ENCODE assay signal across 12 cellular contexts in genomic region chr4:72767903-72768817, GRCh38.
DNase-seq lines count a peak whose midpoint lies in the region; ATAC-seq, FAIRE-seq and TF ChIP-seq lines count a peak whose summit lies in the region.
"Had no signal": no experiment of that assay in that cellular context is flagged by ENCODE, and none has a peak within 500 bp of the region (broad histone marks: within the 10 kb centered on the region; RNA-seq: fewer than 3 reads in every experiment).

No MANE protein-coding gene starts in this region.

- no peak for FAIRE-seq in A549 (lab: Jason Lieb, UNC)
- FAIRE-seq in GM19239 (lab: Jason Lieb, UNC): no peak

- intact Hi-C loops in left lung (cut with DNase I): no loop called here

- 9% methylated on average over 5 of the region's 5 CpGs for WGBS in A549 (ENCODE audit: missing lambda C conversion rate)

- ATAC-seq in A549 (peak in 1 of 2 experiments; percentile 39; a peak in 1 of 6 replicates), left lung (peak; percentile 82), HG02885 (IDR thresholded peaks at IDR 0.05; ENCODE audit: poor library complexity, unreplicated experiment) (no peak)
- ATAC-seq: WTC11 had no signal

- TF ChIP-seq EP300 in A549 (IDR thresholded peaks at IDR 0.05): no peak

- H3K4me2 ChIP-seq in A549: no peak overlapping the region
- H3K4me2 ChIP-seq: BLaER1 had no signal

- no peaks in the 10 kb centered on the region for H3K27me3 ChIP-seq in left lung
- H3K27me3 ChIP-seq: BLaER1, right atrium auricular region had no signal

- H3K27ac ChIP-seq in A549 (no peak overlapping the region), left lung (peak overlapping the region in 1 of 2 donors; percentile 24)
- H3K27ac ChIP-seq: BLaER1 had no signal

- H3K4me3 ChIP-seq in A549: no peak overlapping the region
- no peak overlapping the region for H3K4me3 ChIP-seq in HFF-Myc (replicated peaks; ENCODE audit: low read depth, low read length)
- no peak overlapping the region for H3K4me3 ChIP-seq in left lung
- H3K4me3 ChIP-seq: BLaER1, right atrium auricular region had no signal

- TF ChIP-seq CTCF in A549 (IDR thresholded peaks at IDR 0.05): no peak
- no peak for TF ChIP-seq CTCF in HFF-Myc (IDR thresholded peaks at IDR 0.05; ENCODE audit: low read depth, low read length, missing control alignments)
- TF ChIP-seq CTCF in left lung (IDR thresholded peaks at IDR 0.05): no peak

- DNase-seq in A549 (ENCODE audit: low read depth in 1 of 2, low spot score in 1 of 2) (peak in 1 of 2 experiments; percentile 0), HFF-Myc (ENCODE audit: extremely low read depth, low read depth) (peak; percentile 14), astrocyte of the hippocampus (ENCODE audit: low read depth, low spot score) (peak; percentile 66), left lung (no peak), GM19239 (ENCODE audit: insufficient read length, low spot score) (no peak), UCSD-AML1 (lab: John Stamatoyannopoulos, UW; ENCODE audit: unreplicated experiment) (no peak)
- no peak for DNase-seq in activated naive CD4-positive, alpha-beta T cell treated with anti-CD3 and anti-CD28 coated beads, Interleukin-2, amount 50 U/mL, for 16 hours
- DNase-seq: activated naive CD4-positive, alpha-beta T cell treated with Interleukin-2 at 50 U/mL for 16 hours had no signal

- no peaks in the 10 kb centered on the region for H3K9me3 ChIP-seq in A549
- H3K9me3 ChIP-seq in left lung: no peaks in the 10 kb centered on the region
- H3K9me3 ChIP-seq: BLaER1, right atrium auricular region had no signal

- CTCF ChIA-PET in A549 (lab: Yijun Ruan, JAX): interaction anchor here (0.5 to 0.6 kb wide), 2 partner anchors 75 to 894 kb away, joined by 3 to 4 read pairs; no protein-coding TSS in a partner anchor

- POLR2A ChIA-PET in A549 (lab: Yijun Ruan, JAX): no interaction called here

- H3K36me3 ChIP-seq in left lung: no peaks in the 10 kb centered on the region
- H3K36me3 ChIP-seq: BLaER1, right atrium auricular region had no signal

- H3K4me1 ChIP-seq in A549 (no peaks in the 10 kb centered on the region), left lung (no peaks in the 10 kb centered on the region)
- H3K4me1 ChIP-seq: BLaER1, right atrium auricular region had no signal

- no peak for TF ChIP-seq RAD21 in A549 (conservative IDR thresholded peaks at IDR 0.05 in 1 of 2, IDR thresholded peaks at IDR 0.05 in 1 of 2)

- no peak for TF ChIP-seq POLR2A in A549 (IDR thresholded peaks at IDR 0.05; ENCODE audit: low read length)

TF ChIP-seq in A549, 52 proteins besides CTCF, POLR2A, EP300 and RAD21:
- TF ChIP-seq ZSCAN20 (CRISPR knock-in tag; IDR thresholded peaks at IDR 0.05) (no peak), FOSL2 (IDR thresholded peaks at IDR 0.05) (no peak), FOSL2 (CRISPR knock-in tag; IDR thresholded peaks at IDR 0.05) (peak; percentile 34; the same call in 1 of the 2 replicates)

Comparison
In these comparisons a context has a peak if more than half of its experiments do, and no peak if none do; other contexts are left out.
1. DNase-seq: peak in HFF-Myc (single experiment) and astrocyte of the hippocampus (single experiment); none in left lung (0 of 2), GM19239 (single experiment), UCSD-AML1 (single experiment) and activated naive CD4-positive, alpha-beta T cell treated with anti-CD3 and anti-CD28 coated beads, Interleukin-2, amount 50 U/mL, for 16 hours (single experiment).